11 cellular contexts compared by ENCODE assay signal in the genomic region with DNA sequence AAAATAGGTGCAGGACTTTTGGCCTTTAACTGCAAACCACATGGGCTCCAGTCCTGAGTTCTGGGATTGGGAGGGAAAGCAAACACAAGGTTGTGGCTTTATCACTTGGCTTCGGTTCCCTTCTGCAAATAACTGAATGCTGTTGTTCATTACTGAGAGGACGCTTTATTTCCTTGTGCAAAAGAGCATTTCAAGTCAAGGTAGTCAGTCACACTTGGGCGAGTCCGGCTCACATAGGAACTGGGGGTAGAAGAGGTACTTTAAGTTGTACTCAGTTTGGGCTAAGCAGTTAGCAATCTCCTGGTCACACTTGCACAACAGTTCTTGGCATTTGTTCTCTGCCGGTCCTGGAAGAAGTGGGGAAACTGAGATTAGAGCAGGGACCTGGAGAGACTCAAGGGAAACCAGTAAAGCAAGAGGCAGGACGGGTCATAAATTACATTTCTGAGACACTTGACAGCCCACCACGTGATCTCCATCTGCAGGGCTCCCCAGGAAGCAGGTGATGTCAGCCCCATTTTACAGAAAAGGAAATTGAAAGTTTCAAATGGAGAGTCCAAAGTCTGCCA. TPM values are rescaled to one million over a fixed set of nuclear protein-coding genes. Genes with fewer than 3 reads are reported as not detected.
DNase-seq lines count a peak whose midpoint lies in the region; ATAC-seq lines count a peak whose summit lies in the region.
"Had no signal": no experiment of that assay in that cellular context is flagged by ENCODE, and none has a peak within 500 bp of the region (broad histone marks: within the 10 kb centered on the region; RNA-seq: fewer than 3 reads in every experiment).

No MANE protein-coding gene starts in this region.

- H3K27ac ChIP-seq in aorta (ENCODE audit: low read depth in 1 of 2, low read length in 2 of 2) = no peak overlapping the region

- H3K9me3 Mint-ChIP-seq in activated CD4-positive, alpha-beta memory T cell treated with anti-CD3 and anti-CD28 coated beads for 36 hours = no peaks in the 10 kb centered on the region

- no peaks in the 10 kb centered on the region for H3K27me3 ChIP-seq in aorta (ENCODE audit: control insufficient read depth in 1 of 2, insufficient read depth in 2 of 2, low read length in 1 of 2)

- CTCF ChIA-PET in activated CD4-positive, alpha-beta memory T cell treated with anti-CD3 and anti-CD28 coated beads for 36 hours (lab: Charles Lee) = no interaction called here

- intact Hi-C loops in activated CD4-positive, alpha-beta memory T cell treated with anti-CD3 and anti-CD28 coated beads for 36 hours (cut with micrococcal nuclease) = no loop called here
- intact Hi-C loops in aorta (cut with DNase I) = no loop called here

- H3K27me3 Mint-ChIP-seq in activated CD4-positive, alpha-beta memory T cell treated with anti-CD3 and anti-CD28 coated beads for 36 hours = no peaks in the 10 kb centered on the region

- 32 to 37% methylated on average over 7 of the region's 7 CpGs for WGBS in aorta, 2 donors

- no peak overlapping the region for H3K4me3 ChIP-seq in aorta (ENCODE audit: low read length in 2 of 2)

- H3K4me1 Mint-ChIP-seq in activated CD4-positive, alpha-beta memory T cell treated with anti-CD3 and anti-CD28 coated beads for 36 hours (ENCODE audit: low read depth) = peaks cover 4% of the 10 kb centered on the region

- peak; percentile 76 for ATAC-seq in HG03095 (IDR thresholded peaks at IDR 0.05; ENCODE audit: unreplicated experiment)
- peak; percentile 28 for ATAC-seq in stimulated activated naive CD8-positive, alpha-beta T cell treated with anti-CD3 and anti-CD28 coated beads, Interleukin-15, Interleukin-2, amounts not matched to agents 100 U/mL and 50 U/mL, for 24 hours
- no peak for ATAC-seq in aorta (ENCODE audit: low FRiP score)

- DNase-seq in DMS53 (lab: John Stamatoyannopoulos, UW) (peak; percentile 23), DMS53 treated with DMSO at 0.1 percent for 48 hours (lab: John Stamatoyannopoulos, UW; ENCODE audit: unreplicated experiment) (no peak), NCI-H1092 treated with DMSO at 0.1 percent for 48 hours (lab: John Stamatoyannopoulos, UW) (no peak), aorta (no peak), dedifferentiated amniotic fluid mesenchymal stem cell (ENCODE audit: extremely low spot score) (no peak)
- DNase-seq in activated CD4-positive, alpha-beta memory T cell treated with anti-CD3 and anti-CD28 coated beads for 36 hours = peak; percentile 19
- DNase-seq in stimulated activated naive CD8-positive, alpha-beta T cell treated with anti-CD3 and anti-CD28 coated beads, Interleukin-15, Interleukin-2, amounts not matched to agents 100 U/mL and 50 U/mL, for 24 hours = no peak
- DNase-seq: activated CD8-positive, alpha-beta memory T cell treated with anti-CD3 and anti-CD28 coated beads for 24 hours; NCI-H2227 treated with DMSO at 0.1 percent for 48 hours had no signal

- POLR2A ChIA-PET in activated CD4-positive, alpha-beta memory T cell treated with anti-CD3 and anti-CD28 coated beads for 36 hours (lab: Charles Lee) = no interaction called here

- H3K27ac Mint-ChIP-seq in activated CD4-positive, alpha-beta memory T cell treated with anti-CD3 and anti-CD28 coated beads for 36 hours = no peak overlapping the region

- no peaks in the 10 kb centered on the region for H3K4me1 ChIP-seq in aorta (ENCODE audit: control insufficient read depth in 1 of 2, insufficient read depth in 2 of 2, low read length in 2 of 2)

- no peaks in the 10 kb centered on the region for H3K9me3 ChIP-seq in aorta (ENCODE audit: control insufficient read depth, low read length)

- no peak overlapping the region for H3K4me3 Mint-ChIP-seq in activated CD4-positive, alpha-beta memory T cell treated with anti-CD3 and anti-CD28 coated beads for 36 hours

- peaks cover 0 to 5% of the 10 kb centered on the region in 2 donors for H3K36me3 ChIP-seq in aorta (ENCODE audit: control insufficient read depth in 1 of 2, insufficient read depth in 2 of 2, low read length in 1 of 2)

- H3K36me3 Mint-ChIP-seq in activated CD4-positive, alpha-beta memory T cell treated with anti-CD3 and anti-CD28 coated beads for 36 hours = peaks cover 15% of the 10 kb centered on the region

RNA-seq across cellular contexts. Expression of a gene that starts 21.6 kb away (rescaled TPM):
- not detected for total RNA-seq in activated CD4-positive, alpha-beta memory T cell treated with anti-CD3 and anti-CD28 coated beads for 36 hours
- not detected for total RNA-seq in aorta
- polyA plus RNA-seq in aorta = not detected
- total RNA-seq: myocyte had no signal

RNA-seq across cellular contexts. Expression of a gene that starts 30.7 kb away (rescaled TPM):
- total RNA-seq in activated CD4-positive, alpha-beta memory T cell treated with anti-CD3 and anti-CD28 coated beads for 36 hours = 1 to 10 TPM; 2.1 to 2.2 TPM
- total RNA-seq in aorta = 1 to 10 TPM; 5.4 to 8.0 TPM
- polyA plus RNA-seq in aorta = 10 to 100 TPM in 1 of 2 donors, 1 to 10 TPM in 1; 1.6 to 13.0 TPM

RNA-seq across cellular contexts. Expression of a gene that starts 39.7 kb away (rescaled TPM):
- 10 to 100 TPM; 46.5 to 51.4 TPM for total RNA-seq in activated CD4-positive, alpha-beta memory T cell treated with anti-CD3 and anti-CD28 coated beads for 36 hours
- 10 to 100 TPM; 39.3 to 40.2 TPM for total RNA-seq in aorta
- 10 to 100 TPM; 21.9 to 34.4 TPM for polyA plus RNA-seq in aorta

RNA-seq across cellular contexts. Expression of a gene that starts 42.4 kb away (rescaled TPM):
- 10 to 100 TPM; 43.4 to 44.2 TPM for total RNA-seq in activated CD4-positive, alpha-beta memory T cell treated with anti-CD3 and anti-CD28 coated beads for 36 hours
- total RNA-seq in aorta = 10 to 100 TPM; 25.0 to 32.2 TPM
- 10 to 100 TPM in 1 of 2 donors, 1 to 10 TPM in 1; 8.1 to 18.9 TPM for polyA plus RNA-seq in aorta

Comparison
In these comparisons a context has a peak if more than half of its experiments do, and no peak if none do; other contexts are left out.
1. DNase-seq: peak in DMS53 (single experiment) and activated CD4-positive, alpha-beta memory T cell treated with anti-CD3 and anti-CD28 coated beads for 36 hours (single experiment); none in DMS53 treated with DMSO at 0.1 percent for 48 hours (single experiment), stimulated activated naive CD8-positive, alpha-beta T cell treated with anti-CD3 and anti-CD28 coated beads, Interleukin-15, Interleukin-2, amounts not matched to agents 100 U/mL and 50 U/mL, for 24 hours (single experiment), NCI-H1092 treated with DMSO at 0.1 percent for 48 hours (single experiment), aorta (0 of 2) and dedifferentiated amniotic fluid mesenchymal stem cell (single experiment).